ENCODE assay signal across 11 cellular contexts in genomic region chr16:89765292-89765810, GRCh38. TPM values are rescaled to one million over a fixed set of nuclear protein-coding genes. Genes with fewer than 3 reads are reported as not detected.
DNase-seq lines count a peak whose midpoint lies in the region; ATAC-seq and TF ChIP-seq lines count a peak whose summit lies in the region.
"Had no signal": no experiment of that assay in that cellular context is flagged by ENCODE, and none has a peak within 500 bp of the region (broad histone marks: within the 10 kb centered on the region; RNA-seq: fewer than 3 reads in every experiment).

No MANE protein-coding gene starts in this region.

- H3K4me3 Mint-ChIP-seq in CD4-positive, CD25-positive, alpha-beta regulatory T cell, result peak overlapping the region; percentile 93 to 96 (median 94)

- H3K9me3 ChIP-seq in CD4-positive, CD25-positive, alpha-beta regulatory T cell (ENCODE audit: control insufficient read depth in 2 of 2, low read length in 2 of 2), result no peaks in the 10 kb centered on the region
- H3K9me3 ChIP-seq in OCI-LY3 (ENCODE audit: insufficient read depth, low read length), result no peaks in the 10 kb centered on the region
- H3K9me3 ChIP-seq in lower lobe of right lung, result no peaks in the 10 kb centered on the region
- H3K9me3 ChIP-seq: HAP-1 had no signal

- H3K27ac Mint-ChIP-seq in CD4-positive, CD25-positive, alpha-beta regulatory T cell, result peak overlapping the region; percentile 93 to 98 (median 97)

- H3K27me3 ChIP-seq in CD4-positive, CD25-positive, alpha-beta regulatory T cell (ENCODE audit: control insufficient read depth, insufficient read depth, low read length), result no peaks in the 10 kb centered on the region
- H3K27me3 ChIP-seq in OCI-LY3 (ENCODE audit: low read depth, low read length) (no peaks in the 10 kb centered on the region), lower lobe of right lung (ENCODE audit: low read depth) (no peaks in the 10 kb centered on the region)

- no peaks in the 10 kb centered on the region for H4K20me1 ChIP-seq in OCI-LY3 (ENCODE audit: insufficient read depth, low read length)

- peaks cover 12 to 46% (median 29%) of the 10 kb centered on the region in 4 donors for H3K4me1 Mint-ChIP-seq in CD4-positive, CD25-positive, alpha-beta regulatory T cell

- peaks cover 53% of the 10 kb centered on the region for H3K4me1 ChIP-seq in CD4-positive, CD25-positive, alpha-beta regulatory T cell (ENCODE audit: control insufficient read depth, insufficient read depth, low read length, poor library complexity, severe bottlenecking)
- H3K4me1 ChIP-seq in OCI-LY3 (ENCODE audit: low read length) (peaks cover 42% of the 10 kb centered on the region), lower lobe of right lung (peaks cover 15% of the 10 kb centered on the region)
- H3K4me1 ChIP-seq: HAP-1 had no signal

- H3K36me3 Mint-ChIP-seq in CD4-positive, CD25-positive, alpha-beta regulatory T cell, result peaks cover 5% of the 10 kb centered on the region

- peak overlapping the region; percentile 99 for H3K4me2 ChIP-seq in OCI-LY3 (ENCODE audit: low read length)

- no peak overlapping the region for H2AFZ ChIP-seq in OCI-LY3 (ENCODE audit: low read depth, low read length)

- H3K27me3 Mint-ChIP-seq in CD4-positive, CD25-positive, alpha-beta regulatory T cell, result no peaks in the 10 kb centered on the region

- peak overlapping the region; percentile 68 for H3K9ac ChIP-seq in OCI-LY3 (ENCODE audit: low read length)

- peaks cover 3% of the 10 kb centered on the region for H3K36me3 ChIP-seq in CD4-positive, CD25-positive, alpha-beta regulatory T cell (ENCODE audit: control insufficient read depth, insufficient read depth, low read length)
- H3K36me3 ChIP-seq in OCI-LY3 (replicated peaks; ENCODE audit: low read depth, low read length) (peaks cover 77% of the 10 kb centered on the region), lower lobe of right lung (no peaks in the 10 kb centered on the region)

- TF ChIP-seq CTCF in OCI-LY3 (IDR thresholded peaks at IDR 0.05; ENCODE audit: low read depth, low read length) (no peak), lower lobe of right lung (IDR thresholded peaks at IDR 0.05) (no peak), omental fat pad (IDR thresholded peaks at IDR 0.05) (no peak)

- DNase-seq in CD4-positive, CD25-positive, alpha-beta regulatory T cell, result peak in 1 of 3 donors; percentile 13
- DNase-seq in lower lobe of right lung (no peak), superior temporal gyrus (ENCODE audit: extremely low spot score) (no peak), omental fat pad (ENCODE audit: low spot score) (no peak), CD1c-positive myeloid dendritic cell (ENCODE audit: extremely low spot score) (no peak)
- DNase-seq: NCI-H2081 treated with DMSO at 0.1 percent for 48 hours had no signal

- no peaks in the 10 kb centered on the region for H3K9me3 Mint-ChIP-seq in CD4-positive, CD25-positive, alpha-beta regulatory T cell

- peaks cover 9% of the 10 kb centered on the region for H3K79me2 ChIP-seq in OCI-LY3 (ENCODE audit: low read length)

- peak overlapping the region; percentile 86 for H3K4me3 ChIP-seq in CD4-positive, CD25-positive, alpha-beta regulatory T cell (ENCODE audit: low read depth, low read length)
- H3K4me3 ChIP-seq in OCI-LY3 (ENCODE audit: low read length) (peak overlapping the region; percentile 74), lower lobe of right lung (no peak overlapping the region)
- H3K4me3 ChIP-seq: HAP-1 had no signal

- ATAC-seq in CD4-positive, CD25-positive, alpha-beta regulatory T cell (ENCODE audit: low read depth in 2 of 2), result peak in 1 of 2 donors; percentile 4
- ATAC-seq in GM21390 (IDR thresholded peaks at IDR 0.05; ENCODE audit: unreplicated experiment), result peak; percentile 6
- ATAC-seq in lower lobe of right lung, result peak; percentile 6 to 12
- ATAC-seq in HG03460 (IDR thresholded peaks at IDR 0.05; ENCODE audit: unreplicated experiment), result no peak
- ATAC-seq in omental fat pad (ENCODE audit: low FRiP score), result no peak

- peak overlapping the region; percentile 75 for H3K27ac ChIP-seq in CD4-positive, CD25-positive, alpha-beta regulatory T cell (ENCODE audit: insufficient read depth, low read length, poor library complexity, severe bottlenecking)
- H3K27ac ChIP-seq in OCI-LY3 (ENCODE audit: low read length) (peak overlapping the region; percentile 96), lower lobe of right lung (peak overlapping the region; percentile 85)
- H3K27ac ChIP-seq: epithelial cell of prostate had no signal

- intact Hi-C loops in lower lobe of right lung (cut with DNase I), result no loop called here

RNA-seq across cellular contexts. Expression of gene ZNF276, which starts 44.0 kb away (rescaled TPM):
- 108 TPM for total RNA-seq in CD4-positive, CD25-positive, alpha-beta regulatory T cell
- polyA plus RNA-seq in CD4-positive, CD25-positive, alpha-beta regulatory T cell, result 10 to 100 TPM; 15.5 to 20.9 (median 19.7) TPM
- total RNA-seq in lower lobe of right lung (33.2 TPM), omental fat pad (10 to 100 TPM; 20.2 to 45.6 (median 36.6) TPM)

RNA-seq across cellular contexts. Expression of gene VPS9D1, which starts 44.7 kb away (rescaled TPM):
- total RNA-seq in CD4-positive, CD25-positive, alpha-beta regulatory T cell, result 22.0 TPM
- polyA plus RNA-seq in CD4-positive, CD25-positive, alpha-beta regulatory T cell, result under 1 TPM; 0.13 to 0.41 (median 0.34) TPM
- total RNA-seq in lower lobe of right lung (15.6 TPM), omental fat pad (1 to 10 TPM; 5.8 to 9.5 (median 7.8) TPM)

RNA-seq across cellular contexts. Expression of gene FANCA, which starts 51.1 kb away (rescaled TPM):
- total RNA-seq in CD4-positive, CD25-positive, alpha-beta regulatory T cell, result 25.4 TPM
- polyA plus RNA-seq in CD4-positive, CD25-positive, alpha-beta regulatory T cell, result 10 to 100 TPM in 3 of 4 donors, 1 to 10 TPM in 1; 8.9 to 14.7 (median 12.9) TPM
- 7.9 TPM for total RNA-seq in lower lobe of right lung
- 1 to 10 TPM; 2.9 to 4.4 (median 3.8) TPM for total RNA-seq in omental fat pad

Comparison
In these comparisons a context has a peak if more than half of its experiments do, and no peak if none do; other contexts are left out.
1. ATAC-seq: peak in GM21390 (single experiment) and lower lobe of right lung (2 of 2); none in HG03460 (single experiment) and omental fat pad (single experiment).
2. Peak in every context shown above with its lines, with median percentiles within 50 percentile points of each other: H3K27ac ChIP-seq.